In the genomic region with DNA sequence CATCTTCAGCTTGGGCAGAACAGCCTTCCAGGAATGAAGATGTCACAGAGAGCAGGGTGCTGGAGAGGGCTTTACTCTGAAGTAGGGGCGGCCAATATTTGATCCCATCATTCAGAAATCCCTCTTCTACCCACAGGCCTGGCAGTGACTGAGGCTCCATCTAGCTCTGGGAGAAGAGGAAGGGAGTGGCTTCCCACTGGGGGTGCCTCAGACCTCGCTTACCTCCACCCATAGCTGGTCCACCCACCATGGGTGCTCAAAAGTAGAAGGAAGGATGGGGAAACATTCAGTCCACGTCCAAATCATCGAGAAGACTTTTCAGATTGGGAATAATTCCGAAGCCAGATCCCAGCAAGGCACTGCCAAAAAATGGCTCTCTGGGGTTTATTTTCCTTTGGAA, we compare ENCODE assay signal across 1 cellular context.
TF ChIP-seq lines count a peak whose summit lies in the region.

No MANE protein-coding gene starts in this region.

TF ChIP-seq in K562, 482 proteins besides CTCF, POLR2A, EP300 and RAD21:
- TF ChIP-seq ZNF134 (CRISPR knock-in tag; conservative IDR thresholded peaks at IDR 0.05) (no peak), SMAD1 (IDR thresholded peaks at IDR 0.05; ENCODE audit: low read depth, low read length, partially characterized antibody) (no peak), DACH1 (IDR thresholded peaks at IDR 0.05; ENCODE audit: partially characterized antibody) (no peak), SOX6 (IDR thresholded peaks at IDR 0.05) (no peak)
- TF ChIP-seq, protein P1, sequence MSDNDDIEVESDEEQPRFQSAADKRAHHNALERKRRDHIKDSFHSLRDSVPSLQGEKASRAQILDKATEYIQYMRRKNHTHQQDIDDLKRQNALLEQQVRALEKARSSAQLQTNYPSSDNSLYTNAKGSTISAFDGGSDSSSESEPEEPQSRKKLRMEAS (CRISPR knock-in tag; IDR thresholded peaks at IDR 0.05), result no peak
